In the genomic region with DNA sequence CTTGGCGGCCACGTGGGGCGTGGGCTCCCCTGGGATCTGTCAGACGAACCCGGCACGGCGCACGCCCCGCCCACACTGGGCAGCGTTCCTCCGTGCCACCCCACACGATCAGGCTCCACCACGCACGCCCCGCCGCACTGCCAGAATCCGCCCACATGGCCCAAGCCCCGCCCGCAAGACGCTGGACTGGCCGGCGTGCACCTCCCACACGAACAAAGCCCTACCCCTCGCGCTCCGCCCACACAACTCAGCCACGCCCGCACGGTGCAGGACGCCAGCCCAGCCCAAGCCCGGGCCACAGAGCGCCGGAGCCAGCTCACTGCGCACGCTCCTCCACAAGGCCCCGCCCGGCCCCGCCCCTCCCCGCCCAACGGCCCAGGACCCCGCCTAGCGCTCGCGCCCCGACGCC, we compare ENCODE assay signal across 8 cellular contexts. TPM values are rescaled to one million over a fixed set of nuclear protein-coding genes. Genes with fewer than 3 reads are reported as not detected.
DNase-seq lines count a peak whose midpoint lies in the region; ATAC-seq and TF ChIP-seq lines count a peak whose summit lies in the region.

No MANE protein-coding gene starts in this region.

- peak overlapping the region; percentile 66; the same call in 1 of the 2 replicates for H3K9ac ChIP-seq in iPS-20b (ENCODE audit: low read depth, low read length)

- H3K27me3 ChIP-seq in breast epithelium, result no peaks in the 10 kb centered on the region
- H3K27me3 ChIP-seq in iPS-20b (ENCODE audit: insufficient read depth, low read length), result no peaks in the 10 kb centered on the region

- peak; percentile 93 to 98 for DNase-seq in stimulated activated CD4-positive, alpha-beta T cell treated with anti-CD3 and anti-CD28 coated beads, Interleukin-12 subunit alpha, Interleukin-12 subunit beta, amount 100 ng/mL, for 24 hours (ENCODE audit: low read depth in 2 of 2)
- DNase-seq in stimulated activated CD4-positive, alpha-beta T cell treated with anti-CD3 and anti-CD28 coated beads, Interleukin-4, amount 100 ng/mL, for 1 hour, result no peak
- DNase-seq in NCI-H1417 treated with DMSO at 0.1 percent for 48 hours (lab: John Stamatoyannopoulos, UW) (peak; percentile 93), SKM-1 treated with dmso at 0.1 percent for 144 hours (lab: John Stamatoyannopoulos, UW; ENCODE audit: unreplicated experiment) (peak; percentile 95), breast epithelium (ENCODE audit: low spot score in 2 of 2) (peak; percentile 97 to 99), skeletal muscle cell (ENCODE audit: low read depth) (peak; percentile 97)

- no peaks in the 10 kb centered on the region for H3K9me3 ChIP-seq in breast epithelium
- no peaks in the 10 kb centered on the region for H3K9me3 ChIP-seq in iPS-20b (ENCODE audit: insufficient read depth, low read depth, low read length)

- ATAC-seq in HG02884 (IDR thresholded peaks at IDR 0.05; ENCODE audit: unreplicated experiment), result peak; percentile 76

- no peaks in the 10 kb centered on the region for H3K36me3 ChIP-seq in breast epithelium
- H3K36me3 ChIP-seq in iPS-20b (ENCODE audit: insufficient read depth, low read depth, low read length), result peaks cover 30% of the 10 kb centered on the region

- TF ChIP-seq POLR2A in breast epithelium (IDR thresholded peaks at IDR 0.05), result no peak

- intact Hi-C loops in breast epithelium (cut with DNase I; ENCODE audit: low total_unique reads), result no loop called here

- H3K4me1 ChIP-seq in breast epithelium (no peaks in the 10 kb centered on the region), iPS-20b (ENCODE audit: insufficient read depth, low read length) (peaks cover 10% of the 10 kb centered on the region; the same call in 1 of the 2 replicates)

- TF ChIP-seq CTCF in breast epithelium (IDR thresholded peaks at IDR 0.05), result no peak

- H3K27ac ChIP-seq in breast epithelium (peak overlapping the region; percentile 98), iPS-20b (ENCODE audit: low read length) (no peak overlapping the region)

- H3K4me3 ChIP-seq in breast epithelium, result peak overlapping the region; percentile 63 to 82 (median 78)
- peak overlapping the region; percentile 88 for H3K4me3 ChIP-seq in iPS-20b (ENCODE audit: low read length)
- H3K4me3 ChIP-seq in skeletal muscle cell (ENCODE audit: low read depth, low read length), result peak overlapping the region; percentile 69

RNA-seq across cellular contexts. Expression of a gene that starts 0.6 kb away (rescaled TPM):
- total RNA-seq in breast epithelium, result 10 to 100 TPM; 17.7 to 34.6 (median 27.4) TPM
